In genomic region chr9:35603506-35603985, GRCh38 we compare ENCODE assay signal across 1 cellular context.
TF ChIP-seq lines count a peak whose summit lies in the region.

No MANE protein-coding gene starts in this region.

TF ChIP-seq in HEK293, 187 proteins besides CTCF, POLR2A, EP300 and RAD21 (continued from another document):
- TF ChIP-seq ZNF513 (tag by site-specific recombination; IDR thresholded peaks at IDR 0.05) (no peak), ZNF514 (tag by site-specific recombination; IDR thresholded peaks at IDR 0.05) (no peak), KLF16 (tag by site-specific recombination; IDR thresholded peaks at IDR 0.05) (no peak), ZNF501 (tag by site-specific recombination; IDR thresholded peaks at IDR 0.05) (0 out of 2 replicates have a peak, but pooled peaks have one; percentile 64), ZNF837 (tag by site-specific recombination; IDR thresholded peaks at IDR 0.05) (no peak), ZIC2 (tag by site-specific recombination; IDR thresholded peaks at IDR 0.05) (no peak), WT1 (tag by site-specific recombination; IDR thresholded peaks at IDR 0.05) (no peak), ELK4 (IDR thresholded peaks at IDR 0.05; ENCODE audit: borderline replicate concordance, low read depth, low read length) (no peak)
